Comparison of ENCODE assay signal across 38 cellular contexts in the genomic region with DNA sequence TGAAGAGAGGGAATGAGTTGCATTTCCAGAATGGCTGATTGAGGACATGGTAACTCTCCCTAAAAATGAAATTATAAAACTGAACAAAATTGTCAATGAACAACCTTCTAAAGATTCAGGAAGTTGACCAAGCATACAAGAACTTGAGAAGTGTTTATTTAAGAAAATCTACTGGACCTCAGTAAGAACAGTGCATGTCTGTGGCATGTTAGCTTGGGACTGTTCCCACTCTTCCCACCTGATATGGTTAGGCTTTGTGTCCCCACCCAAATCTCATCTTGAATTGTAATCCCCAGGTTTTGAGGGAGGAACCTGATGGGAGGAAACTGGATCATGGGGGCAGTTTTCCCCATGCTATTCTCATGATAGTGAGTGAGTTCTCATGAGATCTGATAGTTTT. TPM values are rescaled to one million over a fixed set of nuclear protein-coding genes. Genes with fewer than 3 reads are reported as not detected.
"Had no signal": no experiment of that assay in that cellular context is flagged by ENCODE, and none has a peak within 500 bp of the region (broad histone marks: within the 10 kb centered on the region; RNA-seq: fewer than 3 reads in every experiment).

No MANE protein-coding gene starts in this region.

- H3K4me1 Mint-ChIP-seq: activated CD4-positive, alpha-beta memory T cell treated with anti-CD3 and anti-CD28 coated beads, Interleukin-2, amount 10 ng/mL, durations not matched to agents 7 days and 5 days; activated CD4-positive, alpha-beta T cell treated with anti-CD3 and anti-CD28 coated beads for 36 hours; activated CD4-positive, alpha-beta T cell treated with anti-CD3 and anti-CD28 coated beads, Interleukin-2, amount 10 ng/mL, durations not matched to agents 7 days and 5 days; activated CD8-positive, alpha-beta memory T cell treated with anti-CD3 and anti-CD28 coated beads, Interleukin-2, amount 10 ng/mL, durations not matched to agents 7 days and 5 days; activated naive CD4-positive, alpha-beta T cell treated with anti-CD3 and anti-CD28 coated beads, Interleukin-2, amount 10 ng/mL, durations not matched to agents 7 days and 5 days; activated naive CD4-positive, alpha-beta T cell treated with anti-CD3 and anti-CD28 coated beads, Interleukin-2, amount 50 U/mL, for 24 hours; activated naive CD8-positive, alpha-beta T cell treated with anti-CD3 and anti-CD28 coated beads, Interleukin-2, amount 10 ng/mL, durations not matched to agents 7 days and 5 days; brain had no signal

- H3K27me3 ChIP-seq: ascending aorta, breast epithelium had no signal

- H3K9me3 Mint-ChIP-seq: activated CD4-positive, alpha-beta T cell treated with anti-CD3 and anti-CD28 coated beads, Interleukin-2, amount 10 ng/mL, durations not matched to agents 7 days and 5 days; activated naive CD4-positive, alpha-beta T cell treated with anti-CD3 and anti-CD28 coated beads, Interleukin-2, amount 50 U/mL, for 24 hours; T-helper 2 cell treated with Interferon-gamma antibody and Interleukin-4, amounts not matched to agents 5 μg/mL and 100 μg/mL, for 36 hours had no signal

- H3K36me3 Mint-ChIP-seq: activated CD8-positive, alpha-beta memory T cell treated with anti-CD3 and anti-CD28 coated beads, Interleukin-2, amount 10 ng/mL, durations not matched to agents 7 days and 5 days; activated naive CD4-positive, alpha-beta T cell treated with anti-CD3 and anti-CD28 coated beads, Interleukin-2, amount 10 ng/mL, durations not matched to agents 7 days and 5 days; activated naive CD4-positive, alpha-beta T cell treated with anti-CD3 and anti-CD28 coated beads, Interleukin-2, amount 50 U/mL, for 24 hours; activated naive CD8-positive, alpha-beta T cell; activated naive CD8-positive, alpha-beta T cell treated with anti-CD3 and anti-CD28 coated beads, Interleukin-2, amount 10 ng/mL, durations not matched to agents 7 days and 5 days; brain had no signal

- H3K36me3 ChIP-seq: ascending aorta, breast epithelium had no signal

- DNase-seq: activated CD4-positive, alpha-beta memory T cell treated with anti-CD3 and anti-CD28 coated beads, Interleukin-2, amount 10 ng/mL, durations not matched to agents 7 days and 5 days; activated CD4-positive, alpha-beta T cell treated with anti-CD3 and anti-CD28 coated beads for 1 hour; activated CD4-positive, alpha-beta T cell treated with anti-CD3 and anti-CD28 coated beads for 36 hours; activated CD4-positive, alpha-beta T cell treated with anti-CD3 and anti-CD28 coated beads for 48 hours; activated CD4-positive, alpha-beta T cell treated with anti-CD3 and anti-CD28 coated beads, Interleukin-2, amount 10 ng/mL, durations not matched to agents 7 days and 5 days; activated CD4-positive, alpha-beta T cell treated with anti-CD3 and anti-CD28 coated beads, Interleukin-2, amount 50 U/mL, for 48 hours; activated CD4-positive, CD25-positive, alpha-beta regulatory T cell; activated CD8-positive, alpha-beta memory T cell treated with anti-CD3 and anti-CD28 coated beads for 24 hours; activated CD8-positive, alpha-beta memory T cell treated with anti-CD3 and anti-CD28 coated beads, Interleukin-2, amount 10 ng/mL, durations not matched to agents 7 days and 5 days; activated CD8-positive, alpha-beta memory T cell treated with anti-CD3 and anti-CD28 coated beads, Interleukin-2, amount 50 U/mL, for 48 hours; activated CD8-positive, alpha-beta T cell treated with anti-CD3 and anti-CD28 coated beads, Interleukin-2, amount 10 ng/mL, durations not matched to agents 7 days and 5 days; activated effector memory CD4-positive, alpha-beta T cell treated with Interleukin-2 at 50 U/mL for 16 hours; activated gamma-delta T cell; activated naive CD4-positive, alpha-beta T cell treated with anti-CD3 and anti-CD28 coated beads, Interleukin-2, amount 10 ng/mL, durations not matched to agents 7 days and 5 days; activated naive CD4-positive, alpha-beta T cell treated with Interleukin-2 at 50 U/mL for 16 hours; activated naive CD8-positive, alpha-beta T cell treated with anti-CD3 and anti-CD28 coated beads, Interleukin-2, amount 10 ng/mL, durations not matched to agents 7 days and 5 days; activated naive CD8-positive, alpha-beta T cell treated with anti-CD3 and anti-CD28 coated beads, Interleukin-2, amount 50 U/mL, for 24 hours; activated T-cell treated with anti-CD3 and anti-CD28 coated beads, Interleukin-2, amount 50 U/mL, for 24 hours; activated T-cell treated with anti-CD3 and anti-CD28 coated beads, Interleukin-2, amount 50 U/mL, for 48 hours; amygdala; anterior cingulate cortex; central memory CD4-positive, alpha-beta T cell; T-helper 2 cell; T-helper 9 cell had no signal

- FAIRE-seq: colon, TTC549 had no signal

- H3K4me3 ChIP-seq: ascending aorta, breast epithelium had no signal

- H3K27ac ChIP-seq: ascending aorta, breast epithelium, VCaP had no signal

- H3K27ac Mint-ChIP-seq: activated CD4-positive, alpha-beta memory T cell treated with anti-CD3 and anti-CD28 coated beads, Interleukin-2, amount 10 ng/mL, durations not matched to agents 7 days and 5 days; activated CD4-positive, alpha-beta T cell treated with anti-CD3 and anti-CD28 coated beads for 36 hours; activated CD4-positive, alpha-beta T cell treated with anti-CD3 and anti-CD28 coated beads, Interleukin-2, amount 10 ng/mL, durations not matched to agents 7 days and 5 days; activated CD8-positive, alpha-beta memory T cell treated with anti-CD3 and anti-CD28 coated beads, Interleukin-2, amount 10 ng/mL, durations not matched to agents 7 days and 5 days; activated CD8-positive, alpha-beta T cell treated with anti-CD3 and anti-CD28 coated beads, Interleukin-2, amount 10 ng/mL, durations not matched to agents 7 days and 5 days; activated naive CD4-positive, alpha-beta T cell treated with anti-CD3 and anti-CD28 coated beads, Interleukin-2, amount 10 ng/mL, durations not matched to agents 7 days and 5 days; activated naive CD4-positive, alpha-beta T cell treated with anti-CD3 and anti-CD28 coated beads, Interleukin-2, amount 50 U/mL, for 24 hours; activated naive CD8-positive, alpha-beta T cell; activated naive CD8-positive, alpha-beta T cell treated with anti-CD3 and anti-CD28 coated beads, Interleukin-2, amount 10 ng/mL, durations not matched to agents 7 days and 5 days; activated naive CD8-positive, alpha-beta T cell treated with anti-CD3 and anti-CD28 coated beads, Interleukin-2, amount 50 U/mL, for 24 hours; activated T-cell treated with anti-CD3 and anti-CD28 coated beads, Interleukin-2, amount 50 U/mL, for 24 hours; activated T-helper 2 cell treated with anti-CD3 and anti-CD28 coated beads, Interferon-gamma antibody, Interleukin-2, Interleukin-4, amounts not matched to agents 10 μg/mL and 5 μg/mL and 100 μg/mL, durations not matched to agents 14 hours and 24 hours and 36 hours; brain; T-helper 2 cell treated with Interferon-gamma antibody and Interleukin-4, amounts not matched to agents 5 μg/mL and 100 μg/mL, for 36 hours had no signal

- H3K27me3 Mint-ChIP-seq: activated naive CD4-positive, alpha-beta T cell treated with anti-CD3 and anti-CD28 coated beads, Interleukin-2, amount 10 ng/mL, durations not matched to agents 7 days and 5 days; brain had no signal

- H3K9me3 ChIP-seq: ascending aorta, breast epithelium had no signal

- H3K4me1 ChIP-seq: ascending aorta, breast epithelium had no signal

- H3K4me3 Mint-ChIP-seq: activated CD4-positive, alpha-beta memory T cell treated with anti-CD3 and anti-CD28 coated beads, Interleukin-2, amount 10 ng/mL, durations not matched to agents 7 days and 5 days; activated CD4-positive, alpha-beta T cell treated with anti-CD3 and anti-CD28 coated beads for 36 hours; activated CD4-positive, alpha-beta T cell treated with anti-CD3 and anti-CD28 coated beads, Interleukin-2, amount 10 ng/mL, durations not matched to agents 7 days and 5 days; activated CD8-positive, alpha-beta memory T cell treated with anti-CD3 and anti-CD28 coated beads, Interleukin-2, amount 10 ng/mL, durations not matched to agents 7 days and 5 days; activated CD8-positive, alpha-beta T cell treated with anti-CD3 and anti-CD28 coated beads, Interleukin-2, amount 10 ng/mL, durations not matched to agents 7 days and 5 days; activated naive CD4-positive, alpha-beta T cell treated with anti-CD3 and anti-CD28 coated beads, Interleukin-2, amount 10 ng/mL, durations not matched to agents 7 days and 5 days; activated naive CD4-positive, alpha-beta T cell treated with anti-CD3 and anti-CD28 coated beads, Interleukin-2, amount 50 U/mL, for 24 hours; activated naive CD8-positive, alpha-beta T cell; activated naive CD8-positive, alpha-beta T cell treated with anti-CD3 and anti-CD28 coated beads, Interleukin-2, amount 10 ng/mL, durations not matched to agents 7 days and 5 days; activated naive CD8-positive, alpha-beta T cell treated with anti-CD3 and anti-CD28 coated beads, Interleukin-2, amount 50 U/mL, for 24 hours; activated T-cell treated with anti-CD3 and anti-CD28 coated beads, Interleukin-2, amount 50 U/mL, for 24 hours; brain; T-helper 2 cell treated with Interferon-gamma antibody and Interleukin-4, amounts not matched to agents 5 μg/mL and 100 μg/mL, for 36 hours had no signal

- ATAC-seq: activated CD4-positive, alpha-beta T cell treated with anti-CD3 and anti-CD28 coated beads for 36 hours; activated CD4-positive, CD25-positive, alpha-beta regulatory T cell treated with anti-CD3 and anti-CD28 coated beads, Interleukin-2, amount 50 U/mL, for 24 hours; activated CD8-positive, alpha-beta memory T cell treated with anti-CD3 and anti-CD28 coated beads, Interleukin-2, amount 10 ng/mL, durations not matched to agents 7 days and 5 days; activated CD8-positive, alpha-beta T cell treated with anti-CD3 and anti-CD28 coated beads, Interleukin-2, amount 10 ng/mL, durations not matched to agents 7 days and 5 days; activated naive CD8-positive, alpha-beta T cell treated with anti-CD3 and anti-CD28 coated beads, Interleukin-2, amount 50 U/mL, for 24 hours had no signal

RNA-seq across cellular contexts. Expression of gene MS4A13, which starts 15.3 kb away (rescaled TPM):
- total RNA-seq: activated CD4-positive, alpha-beta memory T cell treated with anti-CD3 and anti-CD28 coated beads, Interleukin-2, amount 10 ng/mL, durations not matched to agents 7 days and 5 days; activated CD4-positive, alpha-beta T cell treated with anti-CD3 and anti-CD28 coated beads for 36 hours; activated CD4-positive, alpha-beta T cell treated with anti-CD3 and anti-CD28 coated beads, Interleukin-2, amount 10 ng/mL, durations not matched to agents 7 days and 5 days; activated CD8-positive, alpha-beta memory T cell treated with anti-CD3 and anti-CD28 coated beads, Interleukin-2, amount 10 ng/mL, durations not matched to agents 7 days and 5 days; activated CD8-positive, alpha-beta T cell treated with anti-CD3 and anti-CD28 coated beads, Interleukin-2, amount 10 ng/mL, durations not matched to agents 7 days and 5 days; activated naive CD8-positive, alpha-beta T cell treated with anti-CD3 and anti-CD28 coated beads, Interleukin-2, amount 10 ng/mL, durations not matched to agents 7 days and 5 days; activated T-helper 2 cell treated with anti-CD3 and anti-CD28 coated beads, Interferon-gamma antibody, Interleukin-2, Interleukin-4, amounts not matched to agents 10 μg/mL and 5 μg/mL and 100 μg/mL, durations not matched to agents 14 hours and 24 hours and 36 hours; ascending aorta; breast epithelium; cardiac septum; cerebellum had no signal
- polyA plus RNA-seq: adipose tissue had no signal

RNA-seq across cellular contexts. Expression of gene MS4A12, which starts 37.9 kb away (rescaled TPM):
- total RNA-seq: activated CD4-positive, alpha-beta memory T cell treated with anti-CD3 and anti-CD28 coated beads, Interleukin-2, amount 10 ng/mL, durations not matched to agents 7 days and 5 days; activated CD4-positive, alpha-beta T cell treated with anti-CD3 and anti-CD28 coated beads for 36 hours; activated CD4-positive, alpha-beta T cell treated with anti-CD3 and anti-CD28 coated beads, Interleukin-2, amount 10 ng/mL, durations not matched to agents 7 days and 5 days; activated CD8-positive, alpha-beta memory T cell treated with anti-CD3 and anti-CD28 coated beads, Interleukin-2, amount 10 ng/mL, durations not matched to agents 7 days and 5 days; activated CD8-positive, alpha-beta T cell treated with anti-CD3 and anti-CD28 coated beads, Interleukin-2, amount 10 ng/mL, durations not matched to agents 7 days and 5 days; activated naive CD8-positive, alpha-beta T cell treated with anti-CD3 and anti-CD28 coated beads, Interleukin-2, amount 10 ng/mL, durations not matched to agents 7 days and 5 days; activated T-helper 2 cell treated with anti-CD3 and anti-CD28 coated beads, Interferon-gamma antibody, Interleukin-2, Interleukin-4, amounts not matched to agents 10 μg/mL and 5 μg/mL and 100 μg/mL, durations not matched to agents 14 hours and 24 hours and 36 hours; ascending aorta; cardiac septum; cerebellum had no signal
